Comparison of ENCODE assay signal across 16 cellular contexts in the genomic region with DNA sequence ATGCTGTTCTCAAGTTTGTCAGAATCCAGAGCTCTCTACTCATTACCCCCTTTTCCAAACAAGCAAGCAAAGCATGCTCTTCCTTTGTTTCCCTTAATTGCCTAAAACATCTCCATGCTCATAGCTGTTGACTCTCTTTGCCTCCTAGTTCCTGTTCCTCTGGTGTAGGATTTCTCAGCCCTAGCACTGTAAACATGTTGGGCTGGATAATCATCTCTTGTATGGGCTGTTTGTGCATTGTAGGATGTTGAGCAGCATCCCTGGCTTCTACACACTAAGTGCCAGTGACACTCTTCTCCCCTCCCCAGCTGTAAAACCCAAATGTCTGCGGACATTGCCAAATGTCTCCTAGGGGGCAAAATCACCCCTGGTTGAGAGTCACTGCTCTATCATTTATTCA. TPM values are rescaled to one million over a fixed set of nuclear protein-coding genes. Genes with fewer than 3 reads are reported as not detected.
DNase-seq lines count a peak whose midpoint lies in the region; ATAC-seq and TF ChIP-seq lines count a peak whose summit lies in the region.
"Had no signal": no experiment of that assay in that cellular context is flagged by ENCODE, and none has a peak within 500 bp of the region (broad histone marks: within the 10 kb centered on the region; RNA-seq: fewer than 3 reads in every experiment).

No MANE protein-coding gene starts in this region.

- DNase-seq in NCI-H748 (lab: John Stamatoyannopoulos, UW; ENCODE audit: unreplicated experiment) (peak; percentile 24), NCI-H748 treated with DMSO at 0.1 percent for 48 hours (lab: John Stamatoyannopoulos, UW) (no peak), memory B cell (ENCODE audit: low spot score in 2 of 2) (no peak), sciatic nerve (ENCODE audit: low spot score) (peak; percentile 21), ascending aorta (ENCODE audit: low spot score in 2 of 2) (no peak), DMS114 treated with DMSO at 0.1 percent for 48 hours (lab: John Stamatoyannopoulos, UW; ENCODE audit: unreplicated experiment) (no peak), activated gamma-delta T cell (lab: John Stamatoyannopoulos, UW) (no peak)
- DNase-seq in activated T-helper 1 cell treated with anti-CD3 and anti-CD28 coated beads, Interleukin-12 subunit alpha, Interleukin-12 subunit beta, Interleukin-2, Interleukin-4 antibody, amounts not matched to agents 30 ng/mL and 10 ng/mL and 1 ng/mL, durations not matched to agents 14 hours and 24 hours and 36 hours (ENCODE audit: low spot score): no peak
- DNase-seq: 8988T, DMS153, EL, GOT3, NCI-H187, NCI-H524, Right ventricle myocardium superior had no signal

- H3K27me3 ChIP-seq in ascending aorta: no peaks in the 10 kb centered on the region
- H3K27me3 ChIP-seq: BLaER1 had no signal

- H3K4me1 ChIP-seq in ascending aorta: peaks cover 16 to 36% of the 10 kb centered on the region in 2 donors

- H3K9me3 ChIP-seq in ascending aorta: no peaks in the 10 kb centered on the region
- H3K9me3 ChIP-seq: BLaER1 had no signal

- no peak for TF ChIP-seq CTCF in ascending aorta (IDR thresholded peaks at IDR 0.05)

- H3K4me1 Mint-ChIP-seq in activated T-helper 1 cell treated with anti-CD3 and anti-CD28 coated beads, Interleukin-12 subunit alpha, Interleukin-12 subunit beta, Interleukin-2, Interleukin-4 antibody, amounts not matched to agents 30 ng/mL and 10 ng/mL and 1 ng/mL, durations not matched to agents 14 hours and 24 hours and 36 hours (ENCODE audit: low read depth): peaks cover 8% of the 10 kb centered on the region
- H3K4me1 Mint-ChIP-seq in memory B cell: peaks cover 29% of the 10 kb centered on the region

- H3K4me3 ChIP-seq in ascending aorta: no peak overlapping the region
- H3K4me3 ChIP-seq: BLaER1 had no signal

- peak overlapping the region; percentile 6 for H3K27ac Mint-ChIP-seq in activated T-helper 1 cell treated with anti-CD3 and anti-CD28 coated beads, Interleukin-12 subunit alpha, Interleukin-12 subunit beta, Interleukin-2, Interleukin-4 antibody, amounts not matched to agents 30 ng/mL and 10 ng/mL and 1 ng/mL, durations not matched to agents 14 hours and 24 hours and 36 hours
- H3K27ac Mint-ChIP-seq in memory B cell: peak overlapping the region; percentile 18

- ATAC-seq in memory B cell (ENCODE audit: low read depth) (no peak), sciatic nerve (no peak)

- intact Hi-C loops in activated T-helper 1 cell treated with anti-CD3 and anti-CD28 coated beads, Interleukin-12 subunit alpha, Interleukin-12 subunit beta, Interleukin-2, Interleukin-4 antibody, amounts not matched to agents 30 ng/mL and 10 ng/mL and 1 ng/mL, durations not matched to agents 14 hours and 24 hours and 36 hours (cut with micrococcal nuclease): no loop called here
- intact Hi-C loops in sciatic nerve (cut with DNase I): no loop called here
- intact Hi-C loops in ascending aorta (cut with DNase I): no loop called here

- H3K9me3 Mint-ChIP-seq in activated T-helper 1 cell treated with anti-CD3 and anti-CD28 coated beads, Interleukin-12 subunit alpha, Interleukin-12 subunit beta, Interleukin-2, Interleukin-4 antibody, amounts not matched to agents 30 ng/mL and 10 ng/mL and 1 ng/mL, durations not matched to agents 14 hours and 24 hours and 36 hours: no peaks in the 10 kb centered on the region
- no peaks in the 10 kb centered on the region for H3K9me3 Mint-ChIP-seq in memory B cell

- H3K27me3 Mint-ChIP-seq in activated T-helper 1 cell treated with anti-CD3 and anti-CD28 coated beads, Interleukin-12 subunit alpha, Interleukin-12 subunit beta, Interleukin-2, Interleukin-4 antibody, amounts not matched to agents 30 ng/mL and 10 ng/mL and 1 ng/mL, durations not matched to agents 14 hours and 24 hours and 36 hours (ENCODE audit: insufficient read depth): no peaks in the 10 kb centered on the region
- no peaks in the 10 kb centered on the region for H3K27me3 Mint-ChIP-seq in memory B cell

- peaks cover 36% of the 10 kb centered on the region for H3K36me3 Mint-ChIP-seq in activated T-helper 1 cell treated with anti-CD3 and anti-CD28 coated beads, Interleukin-12 subunit alpha, Interleukin-12 subunit beta, Interleukin-2, Interleukin-4 antibody, amounts not matched to agents 30 ng/mL and 10 ng/mL and 1 ng/mL, durations not matched to agents 14 hours and 24 hours and 36 hours (ENCODE audit: low read depth)
- H3K36me3 Mint-ChIP-seq in memory B cell: peaks cover 40% of the 10 kb centered on the region

- H3K27ac ChIP-seq in ascending aorta: no peak overlapping the region
- H3K27ac ChIP-seq: BLaER1 had no signal

- no peak overlapping the region for H3K4me3 Mint-ChIP-seq in activated T-helper 1 cell treated with anti-CD3 and anti-CD28 coated beads, Interleukin-12 subunit alpha, Interleukin-12 subunit beta, Interleukin-2, Interleukin-4 antibody, amounts not matched to agents 30 ng/mL and 10 ng/mL and 1 ng/mL, durations not matched to agents 14 hours and 24 hours and 36 hours
- H3K4me3 Mint-ChIP-seq in memory B cell: no peak overlapping the region

- H3K36me3 ChIP-seq in ascending aorta: peaks cover 10 to 23% of the 10 kb centered on the region in 2 donors

RNA-seq across cellular contexts. Expression of gene PPARD, which starts 14.0 kb away (rescaled TPM):
- total RNA-seq in activated T-helper 1 cell treated with anti-CD3 and anti-CD28 coated beads, Interleukin-12 subunit alpha, Interleukin-12 subunit beta, Interleukin-2, Interleukin-4 antibody, amounts not matched to agents 30 ng/mL and 10 ng/mL and 1 ng/mL, durations not matched to agents 14 hours and 24 hours and 36 hours: 17.4 and 18.8 TPM in 2 replicates
- total RNA-seq in sciatic nerve (26.7 TPM), ascending aorta (21.1 TPM)

RNA-seq across cellular contexts. Expression of gene DEF6, which starts 58.8 kb away (rescaled TPM):
- total RNA-seq in activated T-helper 1 cell treated with anti-CD3 and anti-CD28 coated beads, Interleukin-12 subunit alpha, Interleukin-12 subunit beta, Interleukin-2, Interleukin-4 antibody, amounts not matched to agents 30 ng/mL and 10 ng/mL and 1 ng/mL, durations not matched to agents 14 hours and 24 hours and 36 hours: 123 and 125 TPM in 2 replicates
- total RNA-seq in sciatic nerve (11.6 TPM), ascending aorta (20.1 TPM)

Comparison
In these comparisons a context has a peak if more than half of its experiments do, and no peak if none do; other contexts are left out.
1. DNase-seq: peak in NCI-H748 (single experiment) and sciatic nerve (single experiment); none in NCI-H748 treated with DMSO at 0.1 percent for 48 hours (single experiment), activated T-helper 1 cell treated with anti-CD3 and anti-CD28 coated beads, Interleukin-12 subunit alpha, Interleukin-12 subunit beta, Interleukin-2, Interleukin-4 antibody, amounts not matched to agents 30 ng/mL and 10 ng/mL and 1 ng/mL, durations not matched to agents 14 hours and 24 hours and 36 hours (single experiment), memory B cell (0 of 2), ascending aorta (0 of 2), DMS114 treated with DMSO at 0.1 percent for 48 hours (single experiment) and activated gamma-delta T cell (single experiment).